11 cellular contexts compared by ENCODE assay signal in genomic region chr14:105529506-105530445, GRCh38. TPM values are rescaled to one million over a fixed set of nuclear protein-coding genes. Genes with fewer than 3 reads are reported as not detected.
A peak's percentile ranks its signal among the peaks of the same experiment; 100 is the strongest.
DNase-seq lines count a peak whose midpoint lies in the region; ATAC-seq, FAIRE-seq and TF ChIP-seq lines count a peak whose summit lies in the region.
"Had no signal": no experiment of that assay in that cellular context is flagged by ENCODE, and none has a peak within 500 bp of the region (broad histone marks: within the 10 kb centered on the region; RNA-seq: fewer than 3 reads in every experiment).

No MANE protein-coding gene starts in this region.

- TF ChIP-seq RAD21 in GM12878 (IDR thresholded peaks at IDR 0.05; ENCODE audit: insufficient read depth, low read depth, low read length), result no peak

- in situ Hi-C loops in GM12878 (cut with MboI), result loop anchor here (10.0 kb wide), 2 partner anchors 475 to 635 kb away; no protein-coding TSS in a partner anchor

- no peaks in the 10 kb centered on the region for H3K36me3 Mint-ChIP-seq in CD4-positive, alpha-beta memory T cell

- H3K27me3 Mint-ChIP-seq in CD4-positive, alpha-beta memory T cell, result peaks cover 0 to 4% of the 10 kb centered on the region in 2 donors

- no peaks in the 10 kb centered on the region for H3K9me3 Mint-ChIP-seq in CD4-positive, alpha-beta memory T cell
- H3K9me3 Mint-ChIP-seq: dendritic cell treated with granulocyte-macrophage colony-stimulating factor and Interleukin-4, amounts not matched to agents 40 ng/mL and 50 ng/mL, for 4 days had no signal

- H3K36me3 ChIP-seq in CD4-positive, alpha-beta memory T cell (ENCODE audit: insufficient read depth, low read length), result no peaks in the 10 kb centered on the region
- H3K36me3 ChIP-seq in GM12878 (ENCODE audit: control insufficient read depth in 2 of 2, insufficient read depth in 2 of 2, low read length in 1 of 2) (no peaks in the 10 kb centered on the region), osteoblast (ENCODE audit: insufficient read depth, low read length) (no peaks in the 10 kb centered on the region)

- TF ChIP-seq CTCF in GM12878 (IDR thresholded peaks at IDR 0.05 in 2 of 3, conservative IDR thresholded peaks at IDR 0.05 in 1 of 3; ENCODE audit: control insufficient read depth in 2 of 3, extremely low read depth in 1 of 3, insufficient read depth in 1 of 3, low read depth in 3 of 3, low read length in 3 of 3) (no peak), osteoblast (IDR thresholded peaks at IDR 0.05; ENCODE audit: extremely low read depth, low read depth, low read length) (no peak)

- ATAC-seq in GM12878 (peak; percentile 12; the same call in 1 of the 3 replicates), GM18861 (IDR thresholded peaks at IDR 0.05; ENCODE audit: unreplicated experiment) (no peak)

- H2AFZ ChIP-seq in GM12878 (ENCODE audit: control insufficient read depth, low read depth, low read length) (peak overlapping the region; percentile 42; the same call in 1 of the 2 replicates), osteoblast (ENCODE audit: low read length) (no peak overlapping the region)

- DNase-seq in CD4-positive, alpha-beta memory T cell, result peak in 2 of 5 donors; percentile 33 to 44
- DNase-seq in UCSD-AML1 (lab: John Stamatoyannopoulos, UW; ENCODE audit: unreplicated experiment), result peak; percentile 26
- DNase-seq in GM12878 (ENCODE audit: low read depth, low spot score), result no peak
- DNase-seq in osteoblast (ENCODE audit: insufficient read length, low spot score, missing footprints), result peak; percentile 78
- DNase-seq in NCI-H2196 treated with DMSO at 0.1 percent for 48 hours (lab: John Stamatoyannopoulos, UW; ENCODE audit: unreplicated experiment), result no peak
- DNase-seq in activated gamma-delta T cell (lab: John Stamatoyannopoulos, UW), result no peak
- no peak for DNase-seq in SIG-M5 (lab: John Stamatoyannopoulos, UW)
- DNase-seq: WERI-Rb-1 had no signal

- peaks cover 2 to 38% (median 19%) of the 10 kb centered on the region in 4 donors for H3K4me1 Mint-ChIP-seq in CD4-positive, alpha-beta memory T cell

- CTCF ChIA-PET in CD4-positive, alpha-beta memory T cell (lab: Charles Lee; ENCODE audit: partially characterized antibody), result interaction anchor here (1.6 to 4.4 kb wide), 4 partner anchors 9 to 158 kb away, joined by 4 to 24 read pairs (median 8); no protein-coding TSS in a partner anchor
- CTCF ChIA-PET in GM12878 (lab: Yijun Ruan, JAX), result interaction anchor here (0.8 to 1.6 kb wide), 5 partner anchors 14 to 888 kb away, joined by 3 to 18 read pairs (median 4); no protein-coding TSS in a partner anchor

- peaks cover 29% of the 10 kb centered on the region for H3K4me1 ChIP-seq in CD4-positive, alpha-beta memory T cell (ENCODE audit: insufficient read depth, low read length)
- H3K4me1 ChIP-seq in GM12878 (ENCODE audit: control insufficient read depth, insufficient read depth, low read length) (peaks cover 4% of the 10 kb centered on the region), osteoblast (ENCODE audit: insufficient read depth, low read length) (peaks cover 5% of the 10 kb centered on the region)

- POLR2A ChIA-PET in CD4-positive, alpha-beta memory T cell (lab: Charles Lee; ENCODE audit: partially characterized antibody), result interaction anchor here (1.0 to 4.6 kb wide), 4 partner anchors 38 to 281 kb away, joined by 3 to 48 read pairs (median 14); partner anchors contain the start of genes BTBD6 and TEDC1
- POLR2A ChIA-PET in GM12878 (lab: Charles Lee), result no interaction called here

- WGBS in GM12878 (ENCODE audit: insufficient coverage, insufficient replicate concordance, low lambda C conversion rate, missing lambda C conversion rate), result 32% methylated on average over 49 of the region's 78 CpGs

- SMC1A ChIA-PET in GM12878 (lab: Charles Lee; ENCODE audit: uncharacterized antibody, unreplicated experiment), result no interaction called here

- intact Hi-C loops in CD4-positive, alpha-beta memory T cell (cut with micrococcal nuclease), result no loop called here
- intact Hi-C loops in GM12878 (cut with micrococcal nuclease; ENCODE audit: unreplicated experiment), result loop anchor here (5.0 to 10.0 kb wide), 4 partner anchors 37 to 885 kb away; partner anchors contain the start of gene TEDC1

- H4K20me1 ChIP-seq in GM12878 (ENCODE audit: control insufficient read depth, insufficient read depth), result no peaks in the 10 kb centered on the region
- H4K20me1 ChIP-seq in osteoblast (ENCODE audit: insufficient read depth, low read length), result no peaks in the 10 kb centered on the region

- no peaks in the 10 kb centered on the region for H3K9me3 ChIP-seq in CD4-positive, alpha-beta memory T cell (ENCODE audit: control insufficient read depth in 1 of 2, low read length in 2 of 2)
- H3K9me3 ChIP-seq in GM12878 (replicated peaks; ENCODE audit: control insufficient read depth, insufficient read depth, low read length) (no peaks in the 10 kb centered on the region), osteoblast (ENCODE audit: low read depth, low read length) (no peaks in the 10 kb centered on the region)

- peak overlapping the region; percentile 74 to 88 (median 80) for H3K4me3 Mint-ChIP-seq in CD4-positive, alpha-beta memory T cell

- H3K4me2 ChIP-seq in GM12878 (ENCODE audit: control insufficient read depth, insufficient read depth) (peak overlapping the region; percentile 21; the same call in 1 of the 2 replicates), osteoblast (ENCODE audit: insufficient read depth, low read length) (no peak overlapping the region)

- no peak overlapping the region for H3K9ac ChIP-seq in GM12878 (ENCODE audit: control insufficient read depth, insufficient read depth, low read length)
- H3K9ac ChIP-seq: KMS-11 had no signal

- no peak for TF ChIP-seq EP300 in GM12878 (IDR thresholded peaks at IDR 0.05; ENCODE audit: borderline replicate concordance in 1 of 2, control insufficient read depth in 1 of 2, low read depth in 2 of 2, low read length in 2 of 2)

- H3K27ac Mint-ChIP-seq in CD4-positive, alpha-beta memory T cell, result peak overlapping the region in 6 of 7 donors; percentile 32 to 78 (median 70)
- H3K27ac Mint-ChIP-seq: dendritic cell treated with granulocyte-macrophage colony-stimulating factor and Interleukin-4, amounts not matched to agents 40 ng/mL and 50 ng/mL, for 4 days had no signal

- H3K27ac ChIP-seq in CD4-positive, alpha-beta memory T cell (ENCODE audit: low read depth, low read length), result peak overlapping the region; percentile 21
- H3K27ac ChIP-seq in GM12878 (ENCODE audit: control insufficient read depth, insufficient read depth) (no peak overlapping the region), osteoblast (ENCODE audit: low read depth, low read length) (no peak overlapping the region)
- H3K27ac ChIP-seq: KMS-11, WERI-Rb-1 had no signal

- FAIRE-seq in GM12878 (lab: Jason Lieb, UNC), result no peak

- no peaks in the 10 kb centered on the region for H3K79me2 ChIP-seq in GM12878 (ENCODE audit: control insufficient read depth, insufficient read depth, low read length)
- H3K79me2 ChIP-seq in osteoblast (ENCODE audit: insufficient read depth, low read length), result no peaks in the 10 kb centered on the region

- RAD21 ChIA-PET in GM12878 (lab: Charles Lee; ENCODE audit: unreplicated experiment), result interaction anchor here (1.2 to 1.6 kb wide), 2 partner anchors 40 to 49 kb away, joined by 6 to 10 read pairs; no protein-coding TSS in a partner anchor

- no TSS peak for BruUV-seq in GM12878 (replicated peaks; lab: Mats Ljungman, UMichigan)

- H3K27me3 ChIP-seq in CD4-positive, alpha-beta memory T cell (ENCODE audit: insufficient read depth, low read length), result no peaks in the 10 kb centered on the region
- H3K27me3 ChIP-seq in GM12878 (replicated peaks in 1 of 2; ENCODE audit: control insufficient read depth in 2 of 2, insufficient read depth in 2 of 2, low read length in 1 of 2), result peaks cover 5 to 7% of the 10 kb centered on the region in 2 experiments; a peak in 3 of 4 replicates
- no peaks in the 10 kb centered on the region for H3K27me3 ChIP-seq in osteoblast (ENCODE audit: insufficient read depth, low read length)

- TF ChIP-seq POLR2A in GM12878 (IDR thresholded peaks at IDR 0.05; ENCODE audit: low read depth, low read length), result no peak

- peak overlapping the region in 1 of 2 donors; percentile 52 for H3K4me3 ChIP-seq in CD4-positive, alpha-beta memory T cell (ENCODE audit: low read length in 2 of 2)
- H3K4me3 ChIP-seq in GM12878 (0 out of 2 replicates have a peak overlapping the region, but pooled peaks have one; percentile 32), osteoblast (ENCODE audit: insufficient read depth, low read length) (no peak overlapping the region)

RNA-seq across cellular contexts. Expression of gene TMEM121, which starts 3.4 kb away (rescaled TPM):
- 1 to 10 TPM; 5.4 to 6.3 TPM for total RNA-seq in CD4-positive, alpha-beta memory T cell
- 1 to 10 TPM; 6.6 to 9.5 TPM for polyA plus RNA-seq in CD4-positive, alpha-beta memory T cell
- 2.2 and 2.7 TPM in 2 replicates for total RNA-seq in GM12878 (2013; cell fraction: nucleolus; rRNA removed)
- total RNA-seq in GM12878 (2014; rRNA removed), result 4.9 and 6.6 TPM in 2 replicates
- 0.09 and 0.13 TPM in 2 replicates for total RNA-seq in GM12878 (2014; rRNA removed; fragmentation: Illumina TruSeq; extraction: Trizol)
- 3.2 and 3.4 TPM in 2 replicates for total RNA-seq in GM12878 (2021)
- polyA plus RNA-seq in GM12878 (2011; ENCODE audit: low read depth), result not detected
- 0.04 TPM in 1 of 2 replicates, not detected in the other for polyA plus RNA-seq in GM12878 (2011; rRNA removed)
- polyA plus RNA-seq in GM12878 (2011; cell fraction: cytosol; rRNA removed), result 0.13 TPM in 1 of 2 replicates, not detected in the other
- 0.07 and 0.12 TPM in 2 replicates for polyA plus RNA-seq in GM12878 (2011; cell fraction: nucleus; rRNA removed)
- polyA plus RNA-seq in GM12878 (2012), result 0.30 and 0.35 TPM in 2 replicates
- not detected in 2 replicates for polyA plus RNA-seq in GM12878 (2014; fragmentation: Illumina TruSeq; extraction: Trizol)
- polyA plus RNA-seq in GM12878 (2014; fragmentation: Nextera tagmentation; extraction: Ambion mirVana), result under 1 TPM in 1 of 2 experiments, not detected in 1; 0.27 TPM
- 3.1 and 4.9 TPM in 2 replicates for polyA plus RNA-seq in GM12878 (2014; rRNA removed)
- 1 to 10 TPM in 1 of 2 experiments, under 1 TPM in 1; 0.49 to 1.9 TPM for polyA plus RNA-seq in GM12878 (2016; fragmentation: Nextera tagmentation; extraction: Ambion mirVana)
- polyA minus RNA-seq in GM12878 (2011; rRNA and poly(A)+ RNA removed), result not detected in 2 replicates
- not detected in 2 replicates for polyA minus RNA-seq in GM12878 (2011; cell fraction: cytosol; rRNA and poly(A)+ RNA removed)
- 0.12 and 0.29 TPM in 2 replicates for polyA minus RNA-seq in GM12878 (2011; cell fraction: nucleus; rRNA and poly(A)+ RNA removed)
- 1.8 and 2.7 TPM in 2 replicates for total RNA-seq in osteoblast

RNA-seq across cellular contexts. Expression of gene TEDC1, which starts 38.7 kb away (rescaled TPM):
- total RNA-seq in CD4-positive, alpha-beta memory T cell, result 10 to 100 TPM; 25.4 to 30.2 TPM
- 10 to 100 TPM; 10.2 to 10.4 TPM for polyA plus RNA-seq in CD4-positive, alpha-beta memory T cell
- total RNA-seq in GM12878 (2013; cell fraction: nucleolus; rRNA removed), result 15.3 and 19.0 TPM in 2 replicates
- total RNA-seq in GM12878 (2014; rRNA removed), result 23.0 and 25.8 TPM in 2 replicates
- 2.9 and 5.1 TPM in 2 replicates for total RNA-seq in GM12878 (2014; rRNA removed; fragmentation: Illumina TruSeq; extraction: Trizol)
- total RNA-seq in GM12878 (2021), result 30.5 and 34.2 TPM in 2 replicates
- 1.9 TPM for polyA plus RNA-seq in GM12878 (2011; ENCODE audit: low read depth)
- polyA plus RNA-seq in GM12878 (2011; rRNA removed), result 1.7 and 6.0 TPM in 2 replicates
- polyA plus RNA-seq in GM12878 (2011; cell fraction: cytosol; rRNA removed), result 8.1 and 18.8 TPM in 2 replicates
- polyA plus RNA-seq in GM12878 (2011; cell fraction: nucleus; rRNA removed), result 26.6 and 44.6 TPM in 2 replicates
- 7.2 and 9.4 TPM in 2 replicates for polyA plus RNA-seq in GM12878 (2012)
- 0.10 and 0.76 TPM in 2 replicates for polyA plus RNA-seq in GM12878 (2014; fragmentation: Illumina TruSeq; extraction: Trizol)
- 1 to 10 TPM in 1 of 2 experiments, under 1 TPM in 1; 0.19 to 1.6 TPM for polyA plus RNA-seq in GM12878 (2014; fragmentation: Nextera tagmentation; extraction: Ambion mirVana)
- polyA plus RNA-seq in GM12878 (2014; rRNA removed), result 27.8 and 32.6 TPM in 2 replicates
- 10 to 100 TPM; 23.3 to 29.9 TPM for polyA plus RNA-seq in GM12878 (2016; fragmentation: Nextera tagmentation; extraction: Ambion mirVana)
- 6.5 and 9.2 TPM in 2 replicates for polyA minus RNA-seq in GM12878 (2011; rRNA and poly(A)+ RNA removed)
- polyA minus RNA-seq in GM12878 (2011; cell fraction: cytosol; rRNA and poly(A)+ RNA removed), result 4.4 and 5.8 TPM in 2 replicates
- polyA minus RNA-seq in GM12878 (2011; cell fraction: nucleus; rRNA and poly(A)+ RNA removed), result 8.9 and 18.4 TPM in 2 replicates
- 3.2 and 5.1 TPM in 2 replicates for total RNA-seq in osteoblast

RNA-seq across cellular contexts. Expression of gene CRIP1, which starts 43.1 kb away (rescaled TPM):
- 100 to 1,000 TPM; 276 to 290 TPM for total RNA-seq in CD4-positive, alpha-beta memory T cell
- 1,000 to 10,000 TPM; 1,440 to 2,028 TPM for polyA plus RNA-seq in CD4-positive, alpha-beta memory T cell
- 20.9 and 21.9 TPM in 2 replicates for total RNA-seq in GM12878 (2013; cell fraction: nucleolus; rRNA removed)
- 99.4 and 101 TPM in 2 replicates for total RNA-seq in GM12878 (2014; rRNA removed)
- total RNA-seq in GM12878 (2014; rRNA removed; fragmentation: Illumina TruSeq; extraction: Trizol), result 87.3 and 90.6 TPM in 2 replicates
- 177 and 188 TPM in 2 replicates for total RNA-seq in GM12878 (2021)
- polyA plus RNA-seq in GM12878 (2011; ENCODE audit: low read depth), result 110 TPM
- polyA plus RNA-seq in GM12878 (2011; rRNA removed), result 36.3 and 174 TPM in 2 replicates
- polyA plus RNA-seq in GM12878 (2011; cell fraction: cytosol; rRNA removed), result 236 and 406 TPM in 2 replicates
- 273 and 302 TPM in 2 replicates for polyA plus RNA-seq in GM12878 (2011; cell fraction: nucleus; rRNA removed)
- polyA plus RNA-seq in GM12878 (2012), result 224 and 253 TPM in 2 replicates
- polyA plus RNA-seq in GM12878 (2014; fragmentation: Illumina TruSeq; extraction: Trizol), result 8.1 and 81.1 TPM in 2 replicates
- 100 to 1,000 TPM in 1 of 2 experiments, 10 to 100 TPM in 1; 66.8 to 134 TPM for polyA plus RNA-seq in GM12878 (2014; fragmentation: Nextera tagmentation; extraction: Ambion mirVana)
- polyA plus RNA-seq in GM12878 (2014; rRNA removed), result 259 and 269 TPM in 2 replicates
- 100 to 1,000 TPM; 207 to 230 TPM for polyA plus RNA-seq in GM12878 (2016; fragmentation: Nextera tagmentation; extraction: Ambion mirVana)
- polyA minus RNA-seq in GM12878 (2011; rRNA and poly(A)+ RNA removed), result 26.0 and 61.0 TPM in 2 replicates
- polyA minus RNA-seq in GM12878 (2011; cell fraction: cytosol; rRNA and poly(A)+ RNA removed), result 42.5 and 76.2 TPM in 2 replicates
- polyA minus RNA-seq in GM12878 (2011; cell fraction: nucleus; rRNA and poly(A)+ RNA removed), result 17.5 and 28.7 TPM in 2 replicates
- 5.0 and 8.7 TPM in 2 replicates for total RNA-seq in osteoblast

RNA-seq across cellular contexts. Expression of gene CRIP2, which starts 55.2 kb away (rescaled TPM):
- 10 to 100 TPM; 12.1 to 13.0 TPM for total RNA-seq in CD4-positive, alpha-beta memory T cell
- polyA plus RNA-seq in CD4-positive, alpha-beta memory T cell, result 100 to 1,000 TPM in 1 of 2 donors, 10 to 100 TPM in 1; 84.5 to 256 TPM
- total RNA-seq in GM12878 (2013; cell fraction: nucleolus; rRNA removed), result not detected in 2 replicates
- total RNA-seq in GM12878 (2014; rRNA removed), result 0.11 TPM in 1 of 2 replicates, not detected in the other
- not detected in 2 replicates for total RNA-seq in GM12878 (2014; rRNA removed; fragmentation: Illumina TruSeq; extraction: Trizol)
- total RNA-seq in GM12878 (2021), result 0.49 and 0.61 TPM in 2 replicates
- polyA plus RNA-seq in GM12878 (2011; ENCODE audit: low read depth), result not detected
- 0.04 TPM in 1 of 2 replicates, not detected in the other for polyA plus RNA-seq in GM12878 (2011; rRNA removed)
- polyA plus RNA-seq in GM12878 (2011; cell fraction: cytosol; rRNA removed), result 0.39 and 0.40 TPM in 2 replicates
- 0.37 and 0.57 TPM in 2 replicates for polyA plus RNA-seq in GM12878 (2011; cell fraction: nucleus; rRNA removed)
- polyA plus RNA-seq in GM12878 (2012), result 0.15 and 0.22 TPM in 2 replicates
- not detected in 2 replicates for polyA plus RNA-seq in GM12878 (2014; fragmentation: Illumina TruSeq; extraction: Trizol)
- not detected for polyA plus RNA-seq in GM12878 (2014; fragmentation: Nextera tagmentation; extraction: Ambion mirVana)
- polyA plus RNA-seq in GM12878 (2014; rRNA removed), result not detected in 2 replicates
- polyA plus RNA-seq in GM12878 (2016; fragmentation: Nextera tagmentation; extraction: Ambion mirVana), result under 1 TPM; 0.37 to 0.62 TPM
- polyA minus RNA-seq in GM12878 (2011; rRNA and poly(A)+ RNA removed), result not detected in 2 replicates
- polyA minus RNA-seq in GM12878 (2011; cell fraction: cytosol; rRNA and poly(A)+ RNA removed), result 2.9 and 4.2 TPM in 2 replicates
- polyA minus RNA-seq in GM12878 (2011; cell fraction: nucleus; rRNA and poly(A)+ RNA removed), result 1.4 TPM in 1 of 2 replicates, not detected in the other
- 31.5 and 43.8 TPM in 2 replicates for total RNA-seq in osteoblast

Comparison
In these comparisons a context has a peak if more than half of its experiments do, and no peak if none do; other contexts are left out.
1. DNase-seq: peak in UCSD-AML1 (single experiment) and osteoblast (single experiment); none in GM12878 (single experiment), NCI-H2196 treated with DMSO at 0.1 percent for 48 hours (single experiment), activated gamma-delta T cell (single experiment) and SIG-M5 (single experiment).